22 cellular contexts compared by ENCODE assay signal in the genomic region with DNA sequence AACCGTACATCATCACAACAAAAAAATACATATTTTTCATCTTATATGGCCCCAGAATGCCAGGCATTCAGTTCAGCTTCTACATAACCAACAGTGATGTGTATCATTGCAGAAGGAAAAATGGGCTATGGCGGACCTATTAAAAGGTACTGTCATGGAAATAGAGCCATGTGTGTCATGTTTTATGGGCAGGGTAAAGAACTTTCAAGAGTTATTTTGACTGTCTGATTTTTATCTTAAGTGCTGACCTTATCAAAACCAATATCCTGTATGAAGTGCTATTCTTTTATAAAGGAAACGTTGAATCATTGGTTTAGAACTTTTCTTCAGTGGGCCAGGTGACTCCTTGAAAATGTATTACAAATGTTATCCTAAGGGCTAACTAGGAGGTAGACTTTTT.
"Had no signal": no experiment of that assay in that cellular context is flagged by ENCODE, and none has a peak within 500 bp of the region (broad histone marks: within the 10 kb centered on the region; RNA-seq: fewer than 3 reads in every experiment).

No MANE protein-coding gene starts in this region.

- H3K9me3 Mint-ChIP-seq: nephron had no signal

- ATAC-seq: foreskin keratinocyte; left cardiac atrium; stimulated activated naive B cell treated with anti-CD40 and anti-IgM and Interleukin-4, amounts not matched to agents 10 μg/mL and 1 μg/mL and 100 μg/mL, for 72 hours had no signal

- H3K9me3 ChIP-seq: spleen, transverse colon, uterus had no signal

- H3K4me2 ChIP-seq: hepatocyte had no signal

- DNase-seq: activated CD4-positive, alpha-beta T cell treated with anti-CD3 and anti-CD28 coated beads, Interleukin-2, amount 50 U/mL, for 4 hours; activated CD8-positive, alpha-beta memory T cell treated with anti-CD3 and anti-CD28 coated beads, Interleukin-2, amount 50 U/mL, for 4 hours; activated naive CD4-positive, alpha-beta T cell treated with Interleukin-2 at 50 U/mL for 16 hours; aorta; brain microvascular endothelial cell; central memory CD4-positive, alpha-beta T cell; dorsolateral prefrontal cortex; foreskin keratinocyte; left cardiac atrium; mesendoderm; nucleus accumbens; retina; spleen; stimulated activated CD4-positive, alpha-beta T cell treated with anti-CD3 and anti-CD28 coated beads, Interleukin-4, amount 100 ng/mL, for 4 hours; stimulated activated naive B cell treated with anti-CD40 and anti-IgM and Interleukin-4, amounts not matched to agents 10 μg/mL and 1 μg/mL and 100 μg/mL, for 72 hours; transverse colon; uterus had no signal

- H3K4me3 Mint-ChIP-seq: nephron; stimulated activated naive B cell treated with anti-CD40 and anti-IgM and Interleukin-4, amounts not matched to agents 10 μg/mL and 1 μg/mL and 100 μg/mL, for 72 hours had no signal

- H3K27me3 Mint-ChIP-seq: stimulated activated naive B cell treated with anti-CD40 and anti-IgM and Interleukin-4, amounts not matched to agents 10 μg/mL and 1 μg/mL and 100 μg/mL, for 72 hours had no signal

- H3K4me3 ChIP-seq: dorsolateral prefrontal cortex, hepatocyte, spleen, transverse colon, uterus had no signal

- H3K27ac ChIP-seq: brain microvascular endothelial cell, dorsolateral prefrontal cortex, epithelial cell of prostate, foreskin keratinocyte, hepatocyte, uterus had no signal

- H3K36me3 ChIP-seq: uterus had no signal

- H3K27me3 ChIP-seq: brain microvascular endothelial cell, dorsolateral prefrontal cortex, foreskin keratinocyte, hepatocyte, spleen, transverse colon, uterus had no signal

- FAIRE-seq: colon, islet of Langerhans had no signal

- H2AFZ ChIP-seq: hepatocyte had no signal

- H3K27ac Mint-ChIP-seq: nephron; stimulated activated naive B cell treated with anti-CD40 and anti-IgM and Interleukin-4, amounts not matched to agents 10 μg/mL and 1 μg/mL and 100 μg/mL, for 72 hours had no signal

- H3K4me1 ChIP-seq: uterus had no signal
